2 cellular contexts compared by ENCODE assay signal in the genomic region with DNA sequence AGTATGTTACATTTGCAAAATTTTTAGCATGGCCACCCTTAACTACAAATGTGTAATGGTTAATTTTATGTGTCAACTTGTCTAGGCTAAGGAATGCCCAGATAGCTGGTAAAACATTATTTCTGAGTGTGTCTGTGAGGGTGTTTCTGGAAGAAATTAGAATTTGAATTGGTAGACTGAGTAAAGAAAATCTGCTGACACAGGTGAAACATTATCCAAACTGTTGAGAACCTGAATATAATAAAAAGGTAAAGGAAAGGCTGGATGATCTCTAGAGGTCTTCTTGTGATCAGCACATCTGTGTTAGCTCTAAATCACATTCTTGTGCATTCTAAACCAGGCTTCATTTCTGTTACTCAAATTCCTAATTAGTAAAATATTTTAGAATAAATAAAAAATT.
TF ChIP-seq lines count a peak whose summit lies in the region.

No MANE protein-coding gene starts in this region.

TF ChIP-seq in IMR-90, 13 proteins besides CTCF, POLR2A, EP300 and RAD21:
- TF ChIP-seq, protein P1, sequence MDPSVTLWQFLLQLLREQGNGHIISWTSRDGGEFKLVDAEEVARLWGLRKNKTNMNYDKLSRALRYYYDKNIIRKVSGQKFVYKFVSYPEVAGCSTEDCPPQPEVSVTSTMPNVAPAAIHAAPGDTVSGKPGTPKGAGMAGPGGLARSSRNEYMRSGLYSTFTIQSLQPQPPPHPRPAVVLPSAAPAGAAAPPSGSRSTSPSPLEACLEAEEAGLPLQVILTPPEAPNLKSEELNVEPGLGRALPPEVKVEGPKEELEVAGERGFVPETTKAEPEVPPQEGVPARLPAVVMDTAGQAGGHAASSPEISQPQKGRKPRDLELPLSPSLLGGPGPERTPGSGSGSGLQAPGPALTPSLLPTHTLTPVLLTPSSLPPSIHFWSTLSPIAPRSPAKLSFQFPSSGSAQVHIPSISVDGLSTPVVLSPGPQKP (IDR thresholded peaks at IDR 0.05; ENCODE audit: borderline replicate concordance, low read depth, low read length), result no peak
- TF ChIP-seq MAFK (IDR thresholded peaks at IDR 0.05; ENCODE audit: low read depth, low read length) (peak; percentile 89), CEBPB (IDR thresholded peaks at IDR 0.05; ENCODE audit: low read depth, low read length) (no peak), FOS (IDR thresholded peaks at IDR 0.05; ENCODE audit: low read depth, low read length) (no peak)

TF ChIP-seq in H1, 55 proteins besides CTCF, POLR2A, EP300 and RAD21:
- TF ChIP-seq MAFK (IDR thresholded peaks at IDR 0.05; ENCODE audit: low read depth, low read length) (peak; percentile 41; the same call in 1 of the 2 replicates), KDM1A (IDR thresholded peaks at IDR 0.05; ENCODE audit: borderline replicate concordance, low read length) (no peak)
